1 cellular context compared by ENCODE assay signal in the genomic region with DNA sequence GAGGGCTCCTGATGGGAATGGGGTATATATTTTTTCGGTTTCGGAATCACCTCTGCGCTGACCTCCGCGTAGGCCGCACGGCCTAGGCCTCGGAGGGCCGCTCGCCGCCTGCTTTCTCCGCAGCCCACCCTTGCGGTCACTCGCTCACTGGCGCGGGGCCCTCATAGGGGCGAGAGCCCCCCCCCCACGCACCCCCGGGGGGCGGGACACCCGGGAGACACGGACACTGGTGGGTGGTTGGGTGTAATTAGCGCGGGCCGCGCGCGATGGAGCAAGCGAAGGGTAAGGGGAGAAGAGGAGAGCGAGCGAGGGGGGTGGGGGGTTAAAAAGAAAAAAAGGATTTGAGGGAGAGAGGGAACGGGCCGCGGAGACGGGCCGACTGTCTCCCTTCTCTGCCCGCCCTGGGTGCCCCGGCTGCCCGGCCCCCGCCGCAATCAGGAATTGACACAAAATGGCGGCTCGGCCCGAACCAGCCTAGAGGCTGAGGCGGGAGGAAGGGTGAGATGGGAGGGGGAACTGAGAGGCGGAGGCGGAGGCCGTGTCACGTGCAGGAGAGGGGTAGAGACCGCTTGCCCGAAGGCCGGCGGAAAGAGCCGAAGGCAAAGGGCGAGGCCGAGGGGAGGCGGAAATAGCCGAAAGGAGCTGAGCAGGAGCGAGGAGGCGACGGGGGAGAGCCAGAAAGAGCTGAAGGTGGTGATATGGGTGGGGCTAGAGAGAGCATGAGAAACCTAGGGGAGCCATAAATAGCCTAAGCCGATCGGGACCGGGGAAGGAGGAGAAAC.
A peak's percentile ranks its signal among the peaks of the same experiment; 100 is the strongest.
TF ChIP-seq lines count a peak whose summit lies in the region.

No MANE protein-coding gene starts in this region.

TF ChIP-seq in H1, 55 proteins besides CTCF, POLR2A, EP300 and RAD21:
- TF ChIP-seq CHD1 (IDR thresholded peaks at IDR 0.05; ENCODE audit: low read depth, low read length) = peak; percentile 73; the same call in 1 of the 2 replicates
- peak; percentile 43; the same call in 1 of the 2 replicates for TF ChIP-seq EGR1 (IDR thresholded peaks at IDR 0.05; ENCODE audit: borderline replicate concordance, low read depth, low read length)
- TF ChIP-seq HDAC2 (IDR thresholded peaks at IDR 0.05; ENCODE audit: borderline replicate concordance in 1 of 2, low read depth in 2 of 2, low read length in 2 of 2) = peak; percentile 18 to 92; a peak in 3 of 4 replicates
- TF ChIP-seq KDM1A (IDR thresholded peaks at IDR 0.05; ENCODE audit: borderline replicate concordance, low read length) = 0 out of 2 replicates have a peak, but pooled peaks have one; percentile 17
- TF ChIP-seq CBX8 (IDR thresholded peaks at IDR 0.05; ENCODE audit: borderline replicate concordance, low read depth, low read length) = no peak
- peak; percentile 9; the same call in 1 of the 2 replicates for TF ChIP-seq GTF2F1 (IDR thresholded peaks at IDR 0.05; ENCODE audit: borderline replicate concordance, low read depth, low read length)
- no peak for TF ChIP-seq RFX5 (IDR thresholded peaks at IDR 0.05; ENCODE audit: borderline replicate concordance, low read depth, low read length)
- TF ChIP-seq USF2 (IDR thresholded peaks at IDR 0.05; ENCODE audit: low read length) = peak; percentile 96
- TF ChIP-seq TBP (IDR thresholded peaks at IDR 0.05; ENCODE audit: low read depth, low read length) = peak; percentile 86
- TF ChIP-seq MAX (IDR thresholded peaks at IDR 0.05) = peak; percentile 91
- peak; percentile 89 for TF ChIP-seq TAF1 (IDR thresholded peaks at IDR 0.05; ENCODE audit: low read depth, low read length)
- peak; percentile 6 for TF ChIP-seq ASH2L (IDR thresholded peaks at IDR 0.05; ENCODE audit: low read length)
- TF ChIP-seq HDAC6 (IDR thresholded peaks at IDR 0.05; ENCODE audit: low read depth, low read length) = no peak
- TF ChIP-seq ATF3 (IDR thresholded peaks at IDR 0.05; ENCODE audit: insufficient read depth, low read depth, low read length) = peak; percentile 81
- peak; percentile 85 for TF ChIP-seq BACH1 (IDR thresholded peaks at IDR 0.05; ENCODE audit: low read length)
- peak; percentile 53 for TF ChIP-seq CTBP2 (IDR thresholded peaks at IDR 0.05; ENCODE audit: borderline replicate concordance, insufficient read depth, insufficient read length, low read length)
- TF ChIP-seq POLR2AphosphoS5 (IDR thresholded peaks at IDR 0.05; ENCODE audit: low read depth, low read length) = peak; percentile 69; the same call in 1 of the 2 replicates
- TF ChIP-seq TAF7 (optimal IDR thresholded peaks at IDR 0.05; ENCODE audit: borderline replicate concordance, low read depth, low read length) = peak; percentile 90
- peak; percentile 73 for TF ChIP-seq PHF8 (conservative IDR thresholded peaks at IDR 0.05; ENCODE audit: low read depth, low read length)
- peak in 1 of 2 experiments; percentile 55; a peak in 1 of 4 replicates for TF ChIP-seq SIN3A (conservative IDR thresholded peaks at IDR 0.05 in 1 of 2, IDR thresholded peaks at IDR 0.05 in 1 of 2; ENCODE audit: low read depth in 1 of 2, low read length in 2 of 2)
- TF ChIP-seq TCF12 (IDR thresholded peaks at IDR 0.05; ENCODE audit: low read depth, low read length) = 0 out of 2 replicates have a peak, but pooled peaks have one; percentile 9
- TF ChIP-seq RXRA (IDR thresholded peaks at IDR 0.05; ENCODE audit: insufficient read depth, low read depth, low read length) = no peak
- TF ChIP-seq, protein P1, sequence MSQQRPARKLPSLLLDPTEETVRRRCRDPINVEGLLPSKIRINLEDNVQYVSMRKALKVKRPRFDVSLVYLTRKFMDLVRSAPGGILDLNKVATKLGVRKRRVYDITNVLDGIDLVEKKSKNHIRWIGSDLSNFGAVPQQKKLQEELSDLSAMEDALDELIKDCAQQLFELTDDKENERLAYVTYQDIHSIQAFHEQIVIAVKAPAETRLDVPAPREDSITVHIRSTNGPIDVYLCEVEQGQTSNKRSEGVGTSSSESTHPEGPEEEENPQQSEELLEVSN (IDR thresholded peaks at IDR 0.05) = peak; percentile 58
- TF ChIP-seq YY1 (IDR thresholded peaks at IDR 0.05; ENCODE audit: low read depth, low read length) = peak; percentile 97
- TF ChIP-seq FOSL1 (IDR thresholded peaks at IDR 0.05; ENCODE audit: insufficient read depth, low read depth, low read length) = no peak
TF ChIP-seq in H1: peak in this region for 20.
